In genomic region chr10:67780759-67781538, GRCh38 we compare ENCODE assay signal across 12 cellular contexts. TPM values are rescaled to one million over a fixed set of nuclear protein-coding genes. Genes with fewer than 3 reads are reported as not detected.
DNase-seq lines count a peak whose midpoint lies in the region; ATAC-seq and TF ChIP-seq lines count a peak whose summit lies in the region.
"Had no signal": no experiment of that assay in that cellular context is flagged by ENCODE, and none has a peak within 500 bp of the region (broad histone marks: within the 10 kb centered on the region; RNA-seq: fewer than 3 reads in every experiment).

No MANE protein-coding gene starts in this region.

- no peak overlapping the region for H3K27ac Mint-ChIP-seq in activated CD8-positive, alpha-beta T cell treated with anti-CD3 and anti-CD28 coated beads for 36 hours
- H3K27ac Mint-ChIP-seq in stimulated activated memory B cell treated with anti-CD40 and anti-IgM and Interleukin-4, amounts not matched to agents 10 μg/mL and 1 μg/mL and 100 μg/mL, for 72 hours, result no peak overlapping the region

- H3K36me3 ChIP-seq in OCI-LY1 (ENCODE audit: insufficient read depth, low read length), result no peaks in the 10 kb centered on the region
- H3K36me3 ChIP-seq in mammary epithelial cell (ENCODE audit: insufficient read depth, low read length), result no peaks in the 10 kb centered on the region

- 9% methylated on average over 4 of the region's 4 CpGs for WGBS in mammary epithelial cell (ENCODE audit: low coverage, missing lambda C conversion rate)

- H3K27ac ChIP-seq in OCI-LY1 (ENCODE audit: low read depth, low read length, poor library complexity, severe bottlenecking) (peak overlapping the region; percentile 29), mammary epithelial cell (ENCODE audit: insufficient read depth, low read depth, low read length) (no peak overlapping the region)
- H3K27ac ChIP-seq: testis had no signal

- TF ChIP-seq CTCF in OCI-LY1 (IDR thresholded peaks at IDR 0.05; ENCODE audit: low read length) (no peak), mammary epithelial cell (conservative IDR thresholded peaks at IDR 0.05 in 1 of 2, IDR thresholded peaks at IDR 0.05 in 1 of 2; ENCODE audit: extremely low read depth in 1 of 2, insufficient read depth in 1 of 2, low read depth in 1 of 2, low read length in 2 of 2) (no peak)
- no peak for TF ChIP-seq CTCF in activated CD8-positive, alpha-beta T cell treated with anti-CD3 and anti-CD28 coated beads for 36 hours (IDR thresholded peaks at IDR 0.05)

- peaks cover 23% of the 10 kb centered on the region for H3K4me1 Mint-ChIP-seq in activated CD8-positive, alpha-beta T cell treated with anti-CD3 and anti-CD28 coated beads for 36 hours (ENCODE audit: low read depth)
- H3K4me1 Mint-ChIP-seq in stimulated activated memory B cell treated with anti-CD40 and anti-IgM and Interleukin-4, amounts not matched to agents 10 μg/mL and 1 μg/mL and 100 μg/mL, for 72 hours, result peaks cover 29% of the 10 kb centered on the region

- peaks cover 3% of the 10 kb centered on the region; the same call in 1 of the 2 replicates for H3F3A ChIP-seq in OCI-LY1 (ENCODE audit: insufficient read depth, low read length)

- no peak overlapping the region for H3K4me3 Mint-ChIP-seq in activated CD8-positive, alpha-beta T cell treated with anti-CD3 and anti-CD28 coated beads for 36 hours
- no peak overlapping the region for H3K4me3 Mint-ChIP-seq in stimulated activated memory B cell treated with anti-CD40 and anti-IgM and Interleukin-4, amounts not matched to agents 10 μg/mL and 1 μg/mL and 100 μg/mL, for 72 hours
- H3K4me3 Mint-ChIP-seq: IgD-negative memory B cell; naive thymus-derived CD4-positive, alpha-beta T cell had no signal

- CTCF ChIA-PET in activated CD8-positive, alpha-beta T cell treated with anti-CD3 and anti-CD28 coated beads for 36 hours (lab: Charles Lee), result interaction anchor here (0.6 to 7.3 kb wide), 26 partner anchors 8 to 432 kb away, joined by 3 to 225 read pairs (median 4); partner anchors contain the start of gene CTNNA3
- CTCF ChIA-PET in mammary epithelial cell (lab: Charles Lee; ENCODE audit: low non-redundant PET), result no interaction called here

- no peaks in the 10 kb centered on the region for H3K9me2 ChIP-seq in OCI-LY1 (ENCODE audit: low read depth, low read length)

- no peaks in the 10 kb centered on the region for H3K79me2 ChIP-seq in OCI-LY1 (ENCODE audit: insufficient read depth, low read length)
- no peaks in the 10 kb centered on the region for H3K79me2 ChIP-seq in mammary epithelial cell (ENCODE audit: insufficient read depth, low read length)

- ATAC-seq in GM18505 (IDR thresholded peaks at IDR 0.05; ENCODE audit: unreplicated experiment) (peak; percentile 71), GM21360 (IDR thresholded peaks at IDR 0.05; ENCODE audit: unreplicated experiment) (peak; percentile 74), HG02981 (IDR thresholded peaks at IDR 0.05; ENCODE audit: unreplicated experiment) (peak; percentile 79)
- no peak for ATAC-seq in activated CD8-positive, alpha-beta T cell treated with anti-CD3 and anti-CD28 coated beads for 36 hours
- no peak for ATAC-seq in stimulated activated memory B cell treated with anti-CD40 and anti-IgM and Interleukin-4, amounts not matched to agents 10 μg/mL and 1 μg/mL and 100 μg/mL, for 72 hours

- intact Hi-C loops in activated CD8-positive, alpha-beta T cell treated with anti-CD3 and anti-CD28 coated beads for 36 hours (cut with micrococcal nuclease), result loop anchor here (5.0 kb wide), 1 partner anchor 114 kb away; no protein-coding TSS in a partner anchor
- intact Hi-C loops in mammary epithelial cell (cut with micrococcal nuclease) (loop anchor here (1.0 to 5.0 kb wide), 4 partner anchors 84 to 839 kb away; no protein-coding TSS in a partner anchor), cardiac septum (cut with DNase I) (no loop called here)

- dilution Hi-C loops in mammary epithelial cell (cut with HindIII; ENCODE audit: low sequenced_read_pairs), result no loop called here

- peaks cover 44% of the 10 kb centered on the region for H3K4me1 ChIP-seq in OCI-LY1 (ENCODE audit: insufficient read depth, low read length, severe bottlenecking)
- no peaks in the 10 kb centered on the region for H3K4me1 ChIP-seq in mammary epithelial cell (ENCODE audit: insufficient read depth, low read length)

- no peak for DNase-seq in activated CD8-positive, alpha-beta T cell treated with anti-CD3 and anti-CD28 coated beads for 36 hours
- DNase-seq in mammary epithelial cell (no peak), cardiac septum (ENCODE audit: low spot score) (no peak)
- DNase-seq: activated naive CD4-positive, alpha-beta T cell treated with anti-CD3 and anti-CD28 coated beads, Interleukin-2, amount 50 U/mL, for 16 hours; naive thymus-derived CD4-positive, alpha-beta T cell; testis had no signal

- H3K36me3 Mint-ChIP-seq in activated CD8-positive, alpha-beta T cell treated with anti-CD3 and anti-CD28 coated beads for 36 hours (ENCODE audit: low read depth), result no peaks in the 10 kb centered on the region
- no peaks in the 10 kb centered on the region for H3K36me3 Mint-ChIP-seq in stimulated activated memory B cell treated with anti-CD40 and anti-IgM and Interleukin-4, amounts not matched to agents 10 μg/mL and 1 μg/mL and 100 μg/mL, for 72 hours
- H3K36me3 Mint-ChIP-seq: IgD-negative memory B cell had no signal

- H3K4me2 ChIP-seq in OCI-LY1 (ENCODE audit: low read length) (0 out of 2 replicates have a peak overlapping the region, but pooled peaks have one; percentile 14), mammary epithelial cell (ENCODE audit: insufficient read depth, low read depth, low read length) (no peak overlapping the region)

- H3K27me3 Mint-ChIP-seq in activated CD8-positive, alpha-beta T cell treated with anti-CD3 and anti-CD28 coated beads for 36 hours, result no peaks in the 10 kb centered on the region
- no peaks in the 10 kb centered on the region for H3K27me3 Mint-ChIP-seq in stimulated activated memory B cell treated with anti-CD40 and anti-IgM and Interleukin-4, amounts not matched to agents 10 μg/mL and 1 μg/mL and 100 μg/mL, for 72 hours
- H3K27me3 Mint-ChIP-seq: IgD-negative memory B cell; naive thymus-derived CD4-positive, alpha-beta T cell had no signal

- POLR2A ChIA-PET in activated CD8-positive, alpha-beta T cell treated with anti-CD3 and anti-CD28 coated beads for 36 hours (lab: Charles Lee), result interaction anchor here (0.6 kb wide), 1 partner anchor 10 kb away, joined by 3 read pairs; no protein-coding TSS in a partner anchor

- H3K9me3 ChIP-seq in OCI-LY1 (ENCODE audit: low read length), result no peaks in the 10 kb centered on the region
- no peaks in the 10 kb centered on the region for H3K9me3 ChIP-seq in mammary epithelial cell (replicated peaks; ENCODE audit: insufficient read depth, low read length)
- H3K9me3 ChIP-seq: testis had no signal

- no peak overlapping the region for H3K9ac ChIP-seq in OCI-LY1 (ENCODE audit: low read length)
- no peak overlapping the region for H3K9ac ChIP-seq in mammary epithelial cell (ENCODE audit: insufficient read depth, low read length)

- no peak for TF ChIP-seq POLR2A in GM18505 (IDR thresholded peaks at IDR 0.05; ENCODE audit: borderline replicate concordance, extremely low read depth, insufficient read depth, insufficient read length)

- H3K9me3 Mint-ChIP-seq in activated CD8-positive, alpha-beta T cell treated with anti-CD3 and anti-CD28 coated beads for 36 hours, result no peaks in the 10 kb centered on the region
- no peaks in the 10 kb centered on the region for H3K9me3 Mint-ChIP-seq in stimulated activated memory B cell treated with anti-CD40 and anti-IgM and Interleukin-4, amounts not matched to agents 10 μg/mL and 1 μg/mL and 100 μg/mL, for 72 hours
- H3K9me3 Mint-ChIP-seq: naive thymus-derived CD4-positive, alpha-beta T cell had no signal

- in situ Hi-C loops in mammary epithelial cell (cut with MboI; ENCODE audit: low sequenced_read_pairs in 2 of 2), result loop anchor here in 1 of 2 donors (5.0 kb wide), 1 partner anchor 84 kb away; the partner anchor contains the start of gene CTNNA3

- H2AFZ ChIP-seq in OCI-LY1 (ENCODE audit: low read length) (0 out of 2 replicates have a peak overlapping the region, but pooled peaks have one; percentile 54), mammary epithelial cell (ENCODE audit: low read depth, low read length) (no peak overlapping the region)

- H3K4me3 ChIP-seq in OCI-LY1 (ENCODE audit: low read depth, low read length, poor library complexity, severe bottlenecking), result no peak overlapping the region
- no peak overlapping the region for H3K4me3 ChIP-seq in mammary epithelial cell (replicated peaks in 1 of 3; ENCODE audit: insufficient read depth in 1 of 3, low read depth in 2 of 3, low read length in 3 of 3)
- H3K4me3 ChIP-seq: testis had no signal

- H4K20me1 ChIP-seq in OCI-LY1 (ENCODE audit: insufficient read depth, low read length) (no peaks in the 10 kb centered on the region), mammary epithelial cell (ENCODE audit: insufficient read depth, low read length) (no peaks in the 10 kb centered on the region)

- H3K27me3 ChIP-seq in OCI-LY1 (ENCODE audit: insufficient read depth, low read length), result no peaks in the 10 kb centered on the region
- no peaks in the 10 kb centered on the region for H3K27me3 ChIP-seq in mammary epithelial cell (ENCODE audit: insufficient read depth, low read length)
- H3K27me3 ChIP-seq: testis had no signal

- no TSS peak for BruUV-seq in mammary epithelial cell (replicated peaks; lab: Mats Ljungman, UMichigan)

RNA-seq across cellular contexts. Expression of gene DNAJC12, which starts 57.0 kb away (rescaled TPM):
- total RNA-seq in activated CD8-positive, alpha-beta T cell treated with anti-CD3 and anti-CD28 coated beads for 36 hours, result 10 to 100 TPM; 29.1 to 32.5 TPM
- total RNA-seq in mammary epithelial cell, result 1 to 10 TPM in 1 of 2 donors, under 1 TPM in 1; 0.59 to 3.3 TPM
- polyA plus RNA-seq in mammary epithelial cell, result 0.08 TPM
- not detected for polyA minus RNA-seq in mammary epithelial cell
- total RNA-seq in cardiac septum, result 4.0 TPM
- polyA plus RNA-seq: IgD-negative memory B cell had no signal

Comparison
In these comparisons a context has a peak if more than half of its experiments do, and no peak if none do; other contexts are left out.
1. ATAC-seq: peak in GM18505 (single experiment), GM21360 (single experiment) and HG02981 (single experiment); none in activated CD8-positive, alpha-beta T cell treated with anti-CD3 and anti-CD28 coated beads for 36 hours (single experiment) and stimulated activated memory B cell treated with anti-CD40 and anti-IgM and Interleukin-4, amounts not matched to agents 10 μg/mL and 1 μg/mL and 100 μg/mL, for 72 hours (single experiment).